10 cellular contexts compared by ENCODE assay signal in genomic region chr5:58069846-58070245, GRCh38.
"Had no signal": no experiment of that assay in that cellular context is flagged by ENCODE, and none has a peak within 500 bp of the region (broad histone marks: within the 10 kb centered on the region; RNA-seq: fewer than 3 reads in every experiment).

No MANE protein-coding gene starts in this region.

- DNase-seq: activated CD4-positive, alpha-beta T cell treated with anti-CD3 and anti-CD28 coated beads for 36 hours; activated CD8-positive, alpha-beta memory T cell treated with anti-CD3 and anti-CD28 coated beads, Interleukin-2, amount 50 U/mL, for 4 hours; activated CD8-positive, alpha-beta T cell treated with anti-CD3 and anti-CD28 coated beads for 36 hours; activated naive CD4-positive, alpha-beta T cell treated with Interleukin-2 at 50 U/mL for 16 hours; cortex of kidney; effector memory CD4-positive, alpha-beta T cell; erythroblast; nephron progenitor cell; stimulated activated CD4-positive, alpha-beta T cell treated with anti-CD3 and anti-CD28 coated beads, Interleukin-2, amount 100 ng/mL, for 48 hours; stimulated activated naive CD4-positive, alpha-beta T cell treated with Interleukin-2 at 50 U/mL for 16 hours had no signal

- ATAC-seq: activated CD4-positive, alpha-beta T cell treated with anti-CD3 and anti-CD28 coated beads for 36 hours; activated CD8-positive, alpha-beta T cell treated with anti-CD3 and anti-CD28 coated beads for 36 hours had no signal
